19 cellular contexts compared by ENCODE assay signal in genomic region chr22:20218320-20218872, GRCh38. TPM values are rescaled to one million over a fixed set of nuclear protein-coding genes. Genes with fewer than 3 reads are reported as not detected.
"Had no signal": no experiment of that assay in that cellular context is flagged by ENCODE, and none has a peak within 500 bp of the region (broad histone marks: within the 10 kb centered on the region; RNA-seq: fewer than 3 reads in every experiment).

No MANE protein-coding gene starts in this region.

- H3K4me1 ChIP-seq: testis had no signal

- H3K27ac Mint-ChIP-seq: activated B cell treated with CpG ODN at 0.5 μM for 24 hours; activated CD4-positive, alpha-beta T cell treated with anti-CD3 and anti-CD28 coated beads for 36 hours; activated naive CD8-positive, alpha-beta T cell treated with anti-CD3 and anti-CD28 coated beads for 36 hours; natural killer cell treated with Interleukin-12 subunit alpha and Interleukin-12 subunit beta and Interleukin-15 and Interleukin-18, amount 100 ng/mL, for 72 hours; stimulated activated memory B cell treated with anti-CD40 and anti-IgM and Interleukin-4, amounts not matched to agents 10 μg/mL and 1 μg/mL and 100 μg/mL, for 72 hours; T-helper 17 cell; type B pancreatic cell had no signal

- ATAC-seq: activated CD4-positive, alpha-beta T cell treated with anti-CD3 and anti-CD28 coated beads for 36 hours; natural killer cell treated with Interleukin-12 subunit alpha and Interleukin-12 subunit beta and Interleukin-15 and Interleukin-18, amount 100 ng/mL, for 72 hours; right lobe of liver; stimulated activated memory B cell treated with anti-CD40 and anti-IgM and Interleukin-4, amounts not matched to agents 10 μg/mL and 1 μg/mL and 100 μg/mL, for 72 hours; T-helper 17 cell had no signal

- H3K27me3 Mint-ChIP-seq: activated CD4-positive, alpha-beta T cell treated with anti-CD3 and anti-CD28 coated beads for 36 hours; activated naive CD8-positive, alpha-beta T cell treated with anti-CD3 and anti-CD28 coated beads for 36 hours; natural killer cell treated with Interleukin-12 subunit alpha and Interleukin-12 subunit beta and Interleukin-15 and Interleukin-18, amount 100 ng/mL, for 72 hours had no signal

- H3K4me1 Mint-ChIP-seq: activated CD4-positive, alpha-beta T cell treated with anti-CD3 and anti-CD28 coated beads for 36 hours; activated naive CD8-positive, alpha-beta T cell treated with anti-CD3 and anti-CD28 coated beads for 36 hours; stimulated activated memory B cell treated with anti-CD40 and anti-IgM and Interleukin-4, amounts not matched to agents 10 μg/mL and 1 μg/mL and 100 μg/mL, for 72 hours; T-helper 17 cell had no signal

- H3K4me3 ChIP-seq: right lobe of liver, skin epidermis, testis had no signal

- H3K9me3 ChIP-seq: right lobe of liver, testis had no signal

- H3K36me3 ChIP-seq: right lobe of liver had no signal

- H3K36me3 Mint-ChIP-seq: activated naive CD8-positive, alpha-beta T cell treated with anti-CD3 and anti-CD28 coated beads for 36 hours; natural killer cell treated with Interleukin-12 subunit alpha and Interleukin-12 subunit beta and Interleukin-15 and Interleukin-18, amount 100 ng/mL, for 72 hours; stimulated activated memory B cell treated with anti-CD40 and anti-IgM and Interleukin-4, amounts not matched to agents 10 μg/mL and 1 μg/mL and 100 μg/mL, for 72 hours; type B pancreatic cell had no signal

- H3K27me3 ChIP-seq: right lobe of liver, testis had no signal

- H3K27ac ChIP-seq: right lobe of liver, skin epidermis, testis had no signal

- H3K4me3 Mint-ChIP-seq: activated B cell treated with CpG ODN at 0.5 μM for 24 hours; activated CD4-positive, alpha-beta T cell treated with anti-CD3 and anti-CD28 coated beads for 36 hours; activated naive CD8-positive, alpha-beta T cell treated with anti-CD3 and anti-CD28 coated beads for 36 hours; natural killer cell treated with Interleukin-12 subunit alpha and Interleukin-12 subunit beta and Interleukin-15 and Interleukin-18, amount 100 ng/mL, for 72 hours; stimulated activated memory B cell treated with anti-CD40 and anti-IgM and Interleukin-4, amounts not matched to agents 10 μg/mL and 1 μg/mL and 100 μg/mL, for 72 hours; T-helper 17 cell; type B pancreatic cell had no signal

- DNase-seq: activated B cell treated with CpG ODN at 0.5 μM for 24 hours; activated CD4-positive, alpha-beta T cell treated with anti-CD3 and anti-CD28 coated beads for 36 hours; activated CD4-positive, alpha-beta T cell treated with anti-CD3 and anti-CD28 coated beads, Interleukin-2, amount 50 U/mL, for 48 hours; activated CD8-positive, alpha-beta memory T cell treated with anti-CD3 and anti-CD28 coated beads, Interleukin-2, amount 50 U/mL, for 48 hours; activated naive CD4-positive, alpha-beta T cell treated with Interleukin-2 at 50 U/mL for 16 hours; activated naive CD8-positive, alpha-beta T cell treated with anti-CD3 and anti-CD28 coated beads for 36 hours; activated T-cell treated with anti-CD3 and anti-CD28 coated beads, Interleukin-2, amount 50 U/mL, for 48 hours; foreskin melanocyte; hippocampal formation; nucleus accumbens; right lobe of liver; stimulated activated CD4-positive, alpha-beta T cell treated with anti-CD3 and anti-CD28 coated beads, Interleukin-2, amount 100 ng/mL, for 24 hours; SW 1271; T-helper 17 cell had no signal

- H3K9me3 Mint-ChIP-seq: activated B cell treated with CpG ODN at 0.5 μM for 24 hours; activated naive CD8-positive, alpha-beta T cell treated with anti-CD3 and anti-CD28 coated beads for 36 hours; natural killer cell treated with Interleukin-12 subunit alpha and Interleukin-12 subunit beta and Interleukin-15 and Interleukin-18, amount 100 ng/mL, for 72 hours; stimulated activated memory B cell treated with anti-CD40 and anti-IgM and Interleukin-4, amounts not matched to agents 10 μg/mL and 1 μg/mL and 100 μg/mL, for 72 hours; type B pancreatic cell had no signal

RNA-seq across cellular contexts. Expression of gene RTN4R, which starts 49.7 kb away (rescaled TPM):
- total RNA-seq: activated B cell treated with CpG ODN at 0.5 μM for 24 hours had no signal
